Comparison of ENCODE assay signal across 12 cellular contexts in the genomic region with DNA sequence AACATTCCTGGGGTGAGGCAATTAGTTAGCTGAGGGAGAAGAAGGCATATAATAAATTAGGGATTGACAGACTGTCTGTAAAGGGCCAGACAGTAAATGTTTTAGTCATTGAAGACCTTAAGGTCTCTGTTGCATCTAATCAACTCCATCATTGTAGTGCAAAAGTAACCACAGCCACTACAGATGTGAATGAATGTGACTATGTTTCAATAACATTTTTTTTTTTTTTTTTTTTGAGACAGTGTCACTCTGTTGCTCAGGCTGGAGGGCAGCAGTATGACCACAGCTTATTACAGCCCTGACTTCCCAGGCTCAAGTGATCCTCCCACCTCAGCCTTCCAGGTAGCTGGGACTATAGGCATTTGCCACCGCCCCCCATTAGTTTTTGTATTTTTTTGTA. TPM values are rescaled to one million over a fixed set of nuclear protein-coding genes. Genes with fewer than 3 reads are reported as not detected.
DNase-seq lines count a peak whose midpoint lies in the region; ATAC-seq, FAIRE-seq and TF ChIP-seq lines count a peak whose summit lies in the region.
"Not testable (repeated sequence)": the region's sequence is repeated elsewhere in the genome, so short reads cannot be mapped to it uniquely, and the experiment has no call there.
"Had no signal": no experiment of that assay in that cellular context is flagged by ENCODE, and none has a peak within 500 bp of the region (broad histone marks: within the 10 kb centered on the region; RNA-seq: fewer than 3 reads in every experiment).

No MANE protein-coding gene starts in this region.

- H3K36me3 ChIP-seq in BLaER1 treated with 17β-estradiol and CSF1 and Interleukin-3, amounts not matched to agents 10 nM and 100 nM: peaks cover 0 to 26% (median 17%) of the 10 kb centered on the region in 11 experiments; a peak in 12 of 22 replicates
- peaks cover 37% of the 10 kb centered on the region for H3K36me3 ChIP-seq in OCI-LY7 (ENCODE audit: insufficient read depth, low read length)
- H3K36me3 ChIP-seq in GM12878 (ENCODE audit: control insufficient read depth in 2 of 2, insufficient read depth in 2 of 2, low read length in 1 of 2): not testable (repeated sequence)

- H3K27ac ChIP-seq in BLaER1 treated with 17β-estradiol and CSF1 and Interleukin-3, amounts not matched to agents 10 nM and 100 nM: peak overlapping the region in 1 of 11 experiments; percentile 25; a peak in 1 of 22 replicates
- not testable (repeated sequence) for H3K27ac ChIP-seq in OCI-LY7 (ENCODE audit: low read depth, low read length, poor library complexity, severe bottlenecking); GM12878 (ENCODE audit: control insufficient read depth, insufficient read depth)

- H3K9me3 ChIP-seq in BLaER1 treated with 17β-estradiol and CSF1 and Interleukin-3, amounts not matched to agents 10 nM and 100 nM (replicated peaks in 1 of 11); OCI-LY7 (ENCODE audit: low read length); GM12878 (replicated peaks; ENCODE audit: control insufficient read depth, insufficient read depth, low read length): not testable (repeated sequence)

- not testable (repeated sequence) for TF ChIP-seq RAD21 in GM12878 (IDR thresholded peaks at IDR 0.05; ENCODE audit: insufficient read depth, low read depth, low read length)

- WGBS in GM12878 (ENCODE audit: insufficient coverage, insufficient replicate concordance, low lambda C conversion rate, missing lambda C conversion rate): 100% methylated on average over 1 of the region's 1 CpG

- H3K27me3 Mint-ChIP-seq in activated T-cell treated with anti-CD3 and anti-CD28 coated beads, Interleukin-2, amount 50 U/mL, for 72 hours (ENCODE audit: low read depth): not testable (repeated sequence)

- not testable (repeated sequence) for H3K27ac Mint-ChIP-seq in activated T-cell treated with anti-CD3 and anti-CD28 coated beads, Interleukin-2, amount 50 U/mL, for 72 hours; stimulated activated effector memory CD8-positive, alpha-beta T cell treated with anti-CD3 and anti-CD28 coated beads, Interleukin-12 subunit alpha, Interleukin-12 subunit beta, amount 100 ng/mL, for 72 hours

- not testable (repeated sequence) for H3K9me3 Mint-ChIP-seq in activated T-cell treated with anti-CD3 and anti-CD28 coated beads, Interleukin-2, amount 50 U/mL, for 72 hours; stimulated activated effector memory CD8-positive, alpha-beta T cell treated with anti-CD3 and anti-CD28 coated beads, Interleukin-12 subunit alpha, Interleukin-12 subunit beta, amount 100 ng/mL, for 72 hours

- peaks cover 55% of the 10 kb centered on the region for H3K4me1 Mint-ChIP-seq in activated T-cell treated with anti-CD3 and anti-CD28 coated beads, Interleukin-2, amount 50 U/mL, for 72 hours (ENCODE audit: low read depth)
- H3K4me1 Mint-ChIP-seq in stimulated activated effector memory CD8-positive, alpha-beta T cell treated with anti-CD3 and anti-CD28 coated beads, Interleukin-12 subunit alpha, Interleukin-12 subunit beta, amount 100 ng/mL, for 72 hours: peaks cover 48% of the 10 kb centered on the region

- H3K4me2 ChIP-seq in BLaER1 treated with 17β-estradiol and CSF1 and Interleukin-3, amounts not matched to agents 10 nM and 100 nM: peak overlapping the region in 9 of 11 experiments; percentile 6 to 59 (median 37); a peak in 11 of 22 replicates
- H3K4me2 ChIP-seq in OCI-LY7 (ENCODE audit: low read length); GM12878 (ENCODE audit: control insufficient read depth, insufficient read depth): not testable (repeated sequence)

- POLR2A ChIA-PET in OCI-LY7 (lab: Charles Lee); GM12878 (lab: Charles Lee): not testable (repeated sequence)

- BruUV-seq in OCI-LY7 (replicated peaks; lab: Mats Ljungman, UMichigan): TSS peak; percentile 1
- BruUV-seq in GM12878 (replicated peaks; lab: Mats Ljungman, UMichigan): not testable (repeated sequence)

- H3K79me2 ChIP-seq in OCI-LY7 (ENCODE audit: insufficient read depth, low read depth, low read length): peaks cover 74% of the 10 kb centered on the region
- H3K79me2 ChIP-seq in GM12878 (ENCODE audit: control insufficient read depth, insufficient read depth, low read length): peaks cover 39% of the 10 kb centered on the region

- RAD21 ChIA-PET in GM12878 (lab: Charles Lee; ENCODE audit: unreplicated experiment): not testable (repeated sequence)

- FAIRE-seq in GM12878 (lab: Jason Lieb, UNC): not testable (repeated sequence)

- H3K9ac ChIP-seq in BLaER1 treated with 17β-estradiol and CSF1 and Interleukin-3, amounts not matched to agents 10 nM and 100 nM; GM12878 (ENCODE audit: control insufficient read depth, insufficient read depth, low read length): not testable (repeated sequence)

- H3K9me2 ChIP-seq in OCI-LY7 (ENCODE audit: insufficient read depth, low read length): not testable (repeated sequence)

- not testable (repeated sequence) for H3K36me3 Mint-ChIP-seq in activated T-cell treated with anti-CD3 and anti-CD28 coated beads, Interleukin-2, amount 50 U/mL, for 72 hours (ENCODE audit: insufficient read depth in 2 of 2)
- H3K36me3 Mint-ChIP-seq in stimulated activated effector memory CD8-positive, alpha-beta T cell treated with anti-CD3 and anti-CD28 coated beads, Interleukin-12 subunit alpha, Interleukin-12 subunit beta, amount 100 ng/mL, for 72 hours: peaks cover 24% of the 10 kb centered on the region

- not testable (repeated sequence) for H3K4me3 Mint-ChIP-seq in activated T-cell treated with anti-CD3 and anti-CD28 coated beads, Interleukin-2, amount 50 U/mL, for 72 hours; stimulated activated effector memory CD8-positive, alpha-beta T cell treated with anti-CD3 and anti-CD28 coated beads, Interleukin-12 subunit alpha, Interleukin-12 subunit beta, amount 100 ng/mL, for 72 hours

- H3K4me3 ChIP-seq in BLaER1 treated with 17β-estradiol and CSF1 and Interleukin-3, amounts not matched to agents 10 nM and 100 nM; OCI-LY7 (ENCODE audit: low read depth, low read length, poor library complexity, severe bottlenecking); GM12878: not testable (repeated sequence)

- H4K20me1 ChIP-seq in BLaER1 treated with 17β-estradiol and CSF1 and Interleukin-3, amounts not matched to agents 10 nM and 100 nM: peaks cover 41 to 89% (median 63%) of the 10 kb centered on the region in 11 experiments; a peak in 20 of 22 replicates
- H4K20me1 ChIP-seq in OCI-LY7 (ENCODE audit: insufficient read depth, low read length): peaks cover 12% of the 10 kb centered on the region; the same call in 1 of the 2 replicates
- not testable (repeated sequence) for H4K20me1 ChIP-seq in GM12878 (ENCODE audit: control insufficient read depth, insufficient read depth)

- in situ Hi-C loops in GM12878 (cut with MboI): not testable (repeated sequence)

- not testable (repeated sequence) for TF ChIP-seq POLR2A in GM12878 (IDR thresholded peaks at IDR 0.05; ENCODE audit: low read depth, low read length)

- not testable (repeated sequence) for TF ChIP-seq CTCF in OCI-LY7 (conservative IDR thresholded peaks at IDR 0.05; ENCODE audit: low read length); GM12878 (IDR thresholded peaks at IDR 0.05 in 2 of 3, conservative IDR thresholded peaks at IDR 0.05 in 1 of 3; ENCODE audit: control insufficient read depth in 2 of 3, extremely low read depth in 1 of 3, insufficient read depth in 1 of 3, low read depth in 3 of 3, low read length in 3 of 3)

- SMC1A ChIA-PET in GM12878 (lab: Charles Lee; ENCODE audit: uncharacterized antibody, unreplicated experiment): not testable (repeated sequence)

- TF ChIP-seq EP300 in GM12878 (IDR thresholded peaks at IDR 0.05; ENCODE audit: borderline replicate concordance in 1 of 2, control insufficient read depth in 1 of 2, low read depth in 2 of 2, low read length in 2 of 2): not testable (repeated sequence)

- peaks cover 20 to 35% (median 27%) of the 10 kb centered on the region in 10 experiments for H3K4me1 ChIP-seq in BLaER1 treated with 17β-estradiol and CSF1 and Interleukin-3, amounts not matched to agents 10 nM and 100 nM
- not testable (repeated sequence) for H3K4me1 ChIP-seq in OCI-LY7 (ENCODE audit: insufficient read depth, low read length, poor library complexity, severe bottlenecking); GM12878 (ENCODE audit: control insufficient read depth, insufficient read depth, low read length)

- not testable (repeated sequence) for H3K27me3 ChIP-seq in BLaER1 treated with 17β-estradiol and CSF1 and Interleukin-3, amounts not matched to agents 10 nM and 100 nM; GM12878 (replicated peaks in 1 of 2; ENCODE audit: control insufficient read depth in 2 of 2, insufficient read depth in 2 of 2, low read length in 1 of 2)

- intact Hi-C loops in OCI-LY7 (cut with micrococcal nuclease; ENCODE audit: unreplicated experiment); GM12878 (cut with micrococcal nuclease; ENCODE audit: unreplicated experiment): not testable (repeated sequence)

- ATAC-seq in activated CD4-positive, CD25-positive, alpha-beta regulatory T cell treated with anti-CD3 and anti-CD28 coated beads, Interleukin-2, amount 50 U/mL, for 24 hours: peak; percentile 29 to 36
- ATAC-seq in activated T-cell treated with anti-CD3 and anti-CD28 coated beads, Interleukin-2, amount 50 U/mL, for 72 hours (replicated peaks in 1 of 2): peak; percentile 63 to 71
- ATAC-seq in GM12878 (peak; percentile 43), esophagus mucosa (peak; percentile 19)
- peak; percentile 77 for ATAC-seq in stimulated activated effector memory CD8-positive, alpha-beta T cell treated with anti-CD3 and anti-CD28 coated beads, Interleukin-12 subunit alpha, Interleukin-12 subunit beta, amount 100 ng/mL, for 72 hours

- H2AFZ ChIP-seq in OCI-LY7 (ENCODE audit: low read length); GM12878 (ENCODE audit: control insufficient read depth, low read depth, low read length): not testable (repeated sequence)

- CTCF ChIA-PET in OCI-LY7 (lab: Charles Lee; ENCODE audit: unreplicated experiment); GM12878 (lab: Yijun Ruan, JAX): not testable (repeated sequence)

- not testable (repeated sequence) for DNase-seq in OCI-LY7 (ENCODE audit: low spot score); activated T-cell treated with anti-CD3 and anti-CD28 coated beads, Interleukin-2, amount 50 U/mL, for 72 hours; GM12878 (ENCODE audit: low read depth, low spot score); stimulated activated effector memory CD8-positive, alpha-beta T cell treated with anti-CD3 and anti-CD28 coated beads, Interleukin-12 subunit alpha, Interleukin-12 subunit beta, amount 100 ng/mL, for 72 hours (ENCODE audit: low spot score in 2 of 2)

RNA-seq across cellular contexts. Expression of gene SPECC1L, which starts 9.7 kb away (rescaled TPM):
- total RNA-seq in OCI-LY7 (2014; rRNA removed; shearing (Covaris generic)): 42.4 and 47.0 TPM in 2 replicates
- total RNA-seq in OCI-LY7 (2022): 65.5 and 66.2 TPM in 2 replicates
- total RNA-seq in activated T-cell treated with anti-CD3 and anti-CD28 coated beads, Interleukin-2, amount 50 U/mL, for 72 hours: 10 to 100 TPM; 59.4 to 61.8 TPM
- total RNA-seq in GM12878 (2013; cell fraction: nucleolus; rRNA removed): 92.9 and 93.0 TPM in 2 replicates
- 18.8 and 21.1 TPM in 2 replicates for total RNA-seq in GM12878 (2014; rRNA removed)
- total RNA-seq in GM12878 (2014; rRNA removed; fragmentation: Illumina TruSeq; extraction: Trizol): 22.6 and 23.4 TPM in 2 replicates
- total RNA-seq in GM12878 (2021): 40.6 and 42.8 TPM in 2 replicates
- 5.2 TPM for polyA plus RNA-seq in GM12878 (2011; ENCODE audit: low read depth)
- polyA plus RNA-seq in GM12878 (2011; rRNA removed): 16.4 and 17.8 TPM in 2 replicates
- polyA plus RNA-seq in GM12878 (2011; cell fraction: cytosol; rRNA removed): 11.3 and 13.2 TPM in 2 replicates
- 16.6 and 22.2 TPM in 2 replicates for polyA plus RNA-seq in GM12878 (2011; cell fraction: nucleus; rRNA removed)
- 8.2 and 9.4 TPM in 2 replicates for polyA plus RNA-seq in GM12878 (2012)
- 21.1 and 21.5 TPM in 2 replicates for polyA plus RNA-seq in GM12878 (2014; fragmentation: Illumina TruSeq; extraction: Trizol)
- polyA plus RNA-seq in GM12878 (2014; fragmentation: Nextera tagmentation; extraction: Ambion mirVana): 1 to 10 TPM; 1.9 to 2.4 TPM
- polyA plus RNA-seq in GM12878 (2014; rRNA removed): 17.5 and 18.3 TPM in 2 replicates
- 10 to 100 TPM; 19.4 to 20.2 TPM for polyA plus RNA-seq in GM12878 (2016; fragmentation: Nextera tagmentation; extraction: Ambion mirVana)
- 22.9 and 29.6 TPM in 2 replicates for polyA minus RNA-seq in GM12878 (2011; rRNA and poly(A)+ RNA removed)
- 6.0 and 9.1 TPM in 2 replicates for polyA minus RNA-seq in GM12878 (2011; cell fraction: cytosol; rRNA and poly(A)+ RNA removed)
- 13.8 and 25.5 TPM in 2 replicates for polyA minus RNA-seq in GM12878 (2011; cell fraction: nucleus; rRNA and poly(A)+ RNA removed)
- 33.4 TPM for total RNA-seq in esophagus mucosa

RNA-seq across cellular contexts. Expression of gene GGT5, which starts 35.5 kb away (rescaled TPM):
- 0.06 and 0.10 TPM in 2 replicates for total RNA-seq in OCI-LY7 (2014; rRNA removed; shearing (Covaris generic))
- total RNA-seq in OCI-LY7 (2022): not detected in 2 replicates
- total RNA-seq in activated T-cell treated with anti-CD3 and anti-CD28 coated beads, Interleukin-2, amount 50 U/mL, for 72 hours: under 1 TPM in 1 of 2 donors, not detected in 1; 0.37 TPM
- total RNA-seq in GM12878 (2013; cell fraction: nucleolus; rRNA removed): not detected in 2 replicates
- total RNA-seq in GM12878 (2014; rRNA removed): not detected in 2 replicates
- total RNA-seq in GM12878 (2014; rRNA removed; fragmentation: Illumina TruSeq; extraction: Trizol): not detected in 2 replicates
- total RNA-seq in GM12878 (2021): not detected in 2 replicates
- not detected for polyA plus RNA-seq in GM12878 (2011; ENCODE audit: low read depth)
- polyA plus RNA-seq in GM12878 (2011; rRNA removed): not detected in 2 replicates
- polyA plus RNA-seq in GM12878 (2011; cell fraction: cytosol; rRNA removed): 0.03 and 0.19 TPM in 2 replicates
- polyA plus RNA-seq in GM12878 (2011; cell fraction: nucleus; rRNA removed): 0.12 and 0.22 TPM in 2 replicates
- not detected in 2 replicates for polyA plus RNA-seq in GM12878 (2012)
- polyA plus RNA-seq in GM12878 (2014; fragmentation: Illumina TruSeq; extraction: Trizol): not detected in 2 replicates
- polyA plus RNA-seq in GM12878 (2014; fragmentation: Nextera tagmentation; extraction: Ambion mirVana): not detected
- not detected in 2 replicates for polyA plus RNA-seq in GM12878 (2014; rRNA removed)
- polyA plus RNA-seq in GM12878 (2016; fragmentation: Nextera tagmentation; extraction: Ambion mirVana): under 1 TPM in 1 of 2 experiments, not detected in 1; 0.34 TPM
- 0.07 and 0.10 TPM in 2 replicates for polyA minus RNA-seq in GM12878 (2011; rRNA and poly(A)+ RNA removed)
- not detected in 2 replicates for polyA minus RNA-seq in GM12878 (2011; cell fraction: cytosol; rRNA and poly(A)+ RNA removed)
- polyA minus RNA-seq in GM12878 (2011; cell fraction: nucleus; rRNA and poly(A)+ RNA removed): 0.36 and 0.67 TPM in 2 replicates
- 5.0 TPM for total RNA-seq in esophagus mucosa
- total RNA-seq: A172; A673; CD4-positive, alpha-beta memory T cell; Daoy; G401 had no signal
- polyA plus RNA-seq: CD4-positive, alpha-beta memory T cell had no signal

Comparison
In these comparisons a context has a peak if more than half of its experiments do, and no peak if none do; other contexts are left out.
1. ATAC-seq: peak in every context shown above with its lines; median percentile 77 in stimulated activated effector memory CD8-positive, alpha-beta T cell treated with anti-CD3 and anti-CD28 coated beads, Interleukin-12 subunit alpha, Interleukin-12 subunit beta, amount 100 ng/mL, for 72 hours; 67 in activated T-cell treated with anti-CD3 and anti-CD28 coated beads, Interleukin-2, amount 50 U/mL, for 72 hours; 43 in GM12878; 32 in activated CD4-positive, CD25-positive, alpha-beta regulatory T cell treated with anti-CD3 and anti-CD28 coated beads, Interleukin-2, amount 50 U/mL, for 24 hours; 19 in esophagus mucosa.